ENCODE assay signal across 18 cellular contexts in the genomic region with DNA sequence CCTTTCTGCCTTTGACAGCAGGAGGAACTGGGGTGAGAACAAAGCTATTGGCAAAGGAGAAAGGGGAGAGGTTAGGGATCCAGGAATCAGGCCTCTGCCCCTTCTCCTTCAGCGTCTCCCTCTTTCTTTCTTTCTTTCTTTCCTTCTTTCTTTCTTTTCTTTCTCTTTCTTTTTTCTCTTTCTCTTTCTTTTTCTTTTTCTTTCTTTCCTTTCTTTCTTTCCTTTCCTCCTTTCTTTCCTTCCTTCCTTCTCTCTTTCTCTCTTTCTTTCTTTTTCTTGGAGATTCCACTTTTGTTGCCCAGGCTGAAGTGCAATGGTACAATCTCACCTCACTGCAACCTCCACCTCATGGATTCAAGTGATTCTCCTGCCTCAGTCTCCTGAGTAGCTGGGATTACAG.
DNase-seq lines count a peak whose midpoint lies in the region; ATAC-seq, FAIRE-seq and TF ChIP-seq lines count a peak whose summit lies in the region.
"Had no signal": no experiment of that assay in that cellular context is flagged by ENCODE, and none has a peak within 500 bp of the region (broad histone marks: within the 10 kb centered on the region; RNA-seq: fewer than 3 reads in every experiment).

No MANE protein-coding gene starts in this region.

- H3K4me2 ChIP-seq in K562 (ENCODE audit: insufficient read depth, low read length) (no peak overlapping the region), neural progenitor cell (no peak overlapping the region)
- H3K4me2 ChIP-seq: GM23338 had no signal

- H3K4me3 Mint-ChIP-seq in neural progenitor cell: no peak overlapping the region
- H3K4me3 Mint-ChIP-seq in stimulated activated naive CD8-positive, alpha-beta T cell treated with anti-CD3 and anti-CD28 coated beads, Interleukin-15, amount 100 ng/mL, for 72 hours: no peak overlapping the region
- H3K4me3 Mint-ChIP-seq: CD4-positive, CD25-positive, alpha-beta regulatory T cell; CD8-positive, alpha-beta T cell; GM23338 had no signal

- H3K79me2 ChIP-seq in K562 (ENCODE audit: control insufficient read depth, insufficient read depth, low read length) (no peaks in the 10 kb centered on the region), neural progenitor cell (ENCODE audit: low read depth) (no peaks in the 10 kb centered on the region)

- intact Hi-C loops in K562 (cut with micrococcal nuclease): no loop called here

- ATAC-seq in K562: no peak
- no peak for ATAC-seq in stimulated activated naive CD8-positive, alpha-beta T cell treated with anti-CD3 and anti-CD28 coated beads, Interleukin-15, amount 100 ng/mL, for 72 hours
- ATAC-seq: CD8-positive, alpha-beta T cell; GM23338 had no signal

- no peaks in the 10 kb centered on the region for H3K9me3 ChIP-seq in HEK293 (ENCODE audit: control insufficient read depth, insufficient read depth, low read depth, low read length)
- H3K9me3 ChIP-seq in K562 (replicated peaks; ENCODE audit: control insufficient read depth, insufficient read depth, low read depth, low read length): no peaks in the 10 kb centered on the region
- H3K9me3 ChIP-seq in neural progenitor cell (ENCODE audit: low read depth): no peaks in the 10 kb centered on the region
- H3K9me3 ChIP-seq: Caco-2 had no signal

- CTCF ChIA-PET in HEK293 (lab: Yijun Ruan, JAX): interaction anchor here (0.6 to 1.8 kb wide), 3 partner anchors 68 to 246 kb away, joined by 3 to 7 read pairs (median 4); no protein-coding TSS in a partner anchor
- CTCF ChIA-PET in K562 (lab: Yijun Ruan, JAX; ENCODE audit: low intra/inter-chr PET ratio): no interaction called here

- H3K4me3 ChIP-seq in HEK293 (ENCODE audit: low read depth, low read length) (no peak overlapping the region), K562 (no peak overlapping the region), neural progenitor cell (no peak overlapping the region)
- H3K4me3 ChIP-seq: GM23338 had no signal

- POLR2A ChIA-PET in HEK293 (lab: Yijun Ruan, JAX): no interaction called here
- POLR2A ChIA-PET in K562 (lab: Yijun Ruan, JAX): interaction anchor here (0.7 kb wide), 1 partner anchor 11 kb away, joined by 3 read pairs; no protein-coding TSS in a partner anchor

- in situ Hi-C loops in K562 (cut with MboI): no loop called here

- H3F3A ChIP-seq in neural progenitor cell (ENCODE audit: low read depth): no peaks in the 10 kb centered on the region

- no peak for TF ChIP-seq RAD21 in K562 (CRISPR knock-in tag; conservative IDR thresholded peaks at IDR 0.05 in 1 of 2, IDR thresholded peaks at IDR 0.05 in 1 of 2)

- no peak for TF ChIP-seq POLR2A in K562 (conservative IDR thresholded peaks at IDR 0.05)

- WGBS in K562 (ENCODE audit: insufficient coverage, low coverage, missing lambda C conversion rate): no CpG with 5 or more reads among the region's 1 CpG

- H3K4me1 Mint-ChIP-seq in neural progenitor cell: peaks cover 3% of the 10 kb centered on the region
- H3K4me1 Mint-ChIP-seq in stimulated activated naive CD8-positive, alpha-beta T cell treated with anti-CD3 and anti-CD28 coated beads, Interleukin-15, amount 100 ng/mL, for 72 hours: peaks cover 26% of the 10 kb centered on the region
- H3K4me1 Mint-ChIP-seq: GM23338 had no signal

- no peaks in the 10 kb centered on the region for H3K9me3 Mint-ChIP-seq in neural progenitor cell
- peaks cover 4 to 6% of the 10 kb centered on the region in 2 donors for H3K9me3 Mint-ChIP-seq in stimulated activated naive CD8-positive, alpha-beta T cell treated with anti-CD3 and anti-CD28 coated beads, Interleukin-15, amount 100 ng/mL, for 72 hours
- H3K9me3 Mint-ChIP-seq: CD8-positive, alpha-beta T cell; GM23338 had no signal

- TF ChIP-seq EP300 in K562 (IDR thresholded peaks at IDR 0.05; ENCODE audit: low read length): no peak

- peaks cover 12 to 31% of the 10 kb centered on the region in 2 experiments; a peak in 4 of 5 replicates for H3K27me3 ChIP-seq in K562 (ENCODE audit: control insufficient read depth in 2 of 2, insufficient read depth in 2 of 2, low read length in 2 of 2)
- no peaks in the 10 kb centered on the region for H3K27me3 ChIP-seq in neural progenitor cell

- BruUV-seq in K562 (replicated peaks; lab: Mats Ljungman, UMichigan): no TSS peak

- H2AFZ ChIP-seq in K562 (ENCODE audit: low read depth, low read length): no peak overlapping the region
- no peak overlapping the region for H2AFZ ChIP-seq in neural progenitor cell (replicated peaks)
- H2AFZ ChIP-seq: GM23338 had no signal

- no peak for DNase-seq in K562 (ENCODE audit: extremely low read depth in 1 of 4, low spot score in 3 of 4)
- DNase-seq in neural progenitor cell (ENCODE audit: low spot score): no peak
- no peak for DNase-seq in stimulated activated naive CD8-positive, alpha-beta T cell treated with anti-CD3 and anti-CD28 coated beads, Interleukin-15, amount 100 ng/mL, for 72 hours
- no peak for DNase-seq in NCI-H345 (lab: John Stamatoyannopoulos, UW)
- no peak for DNase-seq in GM19238 (ENCODE audit: insufficient read length, low spot score)
- DNase-seq: C1 segment of cervical spinal cord; Caco-2; CD4-positive, CD25-positive, alpha-beta regulatory T cell; CD8-positive, alpha-beta T cell; DMS153; DND-41; HCEC 1CT had no signal

- H3K36me3 ChIP-seq in HEK293 (ENCODE audit: control insufficient read depth in 2 of 2, insufficient read depth in 1 of 2, low read length in 2 of 2): no peaks in the 10 kb centered on the region
- H3K36me3 ChIP-seq in K562 (ENCODE audit: control insufficient read depth, insufficient read depth, low read length): no peaks in the 10 kb centered on the region
- no peaks in the 10 kb centered on the region for H3K36me3 ChIP-seq in neural progenitor cell

- no peak for TF ChIP-seq CTCF in HEK293 (tag by site-specific recombination; IDR thresholded peaks at IDR 0.05)
- no peak for TF ChIP-seq CTCF in K562 (IDR thresholded peaks at IDR 0.05 in 2 of 3, conservative IDR thresholded peaks at IDR 0.05 in 1 of 3; ENCODE audit: insufficient read depth in 2 of 3, low read depth in 1 of 3, low read length in 3 of 3)
- no peak for TF ChIP-seq CTCF in neural progenitor cell (IDR thresholded peaks at IDR 0.05)

- peaks cover 7% of the 10 kb centered on the region for H3K27me3 Mint-ChIP-seq in neural progenitor cell (ENCODE audit: insufficient read depth, low read depth)
- peaks cover 24% of the 10 kb centered on the region for H3K27me3 Mint-ChIP-seq in stimulated activated naive CD8-positive, alpha-beta T cell treated with anti-CD3 and anti-CD28 coated beads, Interleukin-15, amount 100 ng/mL, for 72 hours
- H3K27me3 Mint-ChIP-seq: CD4-positive, CD25-positive, alpha-beta regulatory T cell had no signal

- H3K9ac ChIP-seq in K562 (ENCODE audit: insufficient read depth in 1 of 2, low read depth in 2 of 2, low read length in 2 of 2): no peak overlapping the region
- no peak overlapping the region for H3K9ac ChIP-seq in neural progenitor cell

- H3K36me3 Mint-ChIP-seq in neural progenitor cell: no peaks in the 10 kb centered on the region
- H3K36me3 Mint-ChIP-seq: CD4-positive, CD25-positive, alpha-beta regulatory T cell; CD8-positive, alpha-beta T cell had no signal

- H3K9me1 ChIP-seq in K562 (ENCODE audit: control insufficient read depth, insufficient read depth, low read length): no peaks in the 10 kb centered on the region

- H3K27ac ChIP-seq in HEK293 (ENCODE audit: extremely low read depth, low read depth, low read length): no peak overlapping the region
- H3K27ac ChIP-seq in K562 (ENCODE audit: extremely low read depth, low read depth, low read length): no peak overlapping the region
- H3K27ac ChIP-seq in neural progenitor cell: no peak overlapping the region

- peak overlapping the region; percentile 10 for H3K27ac Mint-ChIP-seq in neural progenitor cell
- no peak overlapping the region for H3K27ac Mint-ChIP-seq in stimulated activated naive CD8-positive, alpha-beta T cell treated with anti-CD3 and anti-CD28 coated beads, Interleukin-15, amount 100 ng/mL, for 72 hours
- H3K27ac Mint-ChIP-seq: CD4-positive, CD25-positive, alpha-beta regulatory T cell; CD8-positive, alpha-beta T cell; GM23338 had no signal

- no peaks in the 10 kb centered on the region for H3K4me1 ChIP-seq in HEK293 (ENCODE audit: control insufficient read depth, insufficient read depth, low read length)
- H3K4me1 ChIP-seq in K562 (replicated peaks in 1 of 2; ENCODE audit: control insufficient read depth in 2 of 2, insufficient read depth in 2 of 2, low read length in 2 of 2): no peaks in the 10 kb centered on the region; a peak in 1 of 5 replicates
- H3K4me1 ChIP-seq in neural progenitor cell: no peaks in the 10 kb centered on the region
- H3K4me1 ChIP-seq: Caco-2 had no signal

- no peaks in the 10 kb centered on the region for H4K20me1 ChIP-seq in K562 (replicated peaks; ENCODE audit: control insufficient read depth, insufficient read depth, low read length)
- H4K20me1 ChIP-seq in neural progenitor cell (ENCODE audit: low read depth): no peaks in the 10 kb centered on the region

- no peak for FAIRE-seq in K562 (lab: Jason Lieb, UNC)
- FAIRE-seq: G401.6, GM12892, GM19239, H54 had no signal

TF ChIP-seq in HEK293, 187 proteins besides CTCF, POLR2A, EP300 and RAD21:
- TF ChIP-seq PRDM1 (tag by site-specific recombination; IDR thresholded peaks at IDR 0.05): peak; percentile 91
- TF ChIP-seq ZNF654 (tag by site-specific recombination; IDR thresholded peaks at IDR 0.05; ENCODE audit: low read depth): no peak
- TF ChIP-seq ZNF366 (tag by site-specific recombination; conservative IDR thresholded peaks at IDR 0.05): peak; percentile 84

TF ChIP-seq in K562, 482 proteins besides CTCF, POLR2A, EP300 and RAD21:
- TF ChIP-seq ZSCAN29 (IDR thresholded peaks at IDR 0.05) (no peak), ZNF512 (tag; IDR thresholded peaks at IDR 0.05) (peak; percentile 68; the same call in 1 of the 2 replicates)
TF ChIP-seq in K562: peak in this region for 1.
